26 cellular contexts compared by ENCODE assay signal in genomic region chr7:24017519-24017918, GRCh38.
DNase-seq lines count a peak whose midpoint lies in the region; ATAC-seq, FAIRE-seq and TF ChIP-seq lines count a peak whose summit lies in the region.
"Had no signal": no experiment of that assay in that cellular context is flagged by ENCODE, and none has a peak within 500 bp of the region (broad histone marks: within the 10 kb centered on the region; RNA-seq: fewer than 3 reads in every experiment).

No MANE protein-coding gene starts in this region.

- no peaks in the 10 kb centered on the region for H3K27me3 ChIP-seq in right lobe of liver
- H3K27me3 ChIP-seq: BLaER1, neural progenitor cell, Peyer's patch had no signal

- H3K9me3 ChIP-seq in right lobe of liver, result no peaks in the 10 kb centered on the region
- H3K9me3 ChIP-seq: BLaER1, lower lobe of right lung, Peyer's patch had no signal

- no peaks in the 10 kb centered on the region for H3K36me3 ChIP-seq in right lobe of liver
- H3K36me3 ChIP-seq: BLaER1, lower lobe of right lung, neural progenitor cell, Peyer's patch had no signal

- no peak overlapping the region for H3K27ac ChIP-seq in right lobe of liver
- H3K27ac ChIP-seq: BLaER1, lower lobe of right lung, neural progenitor cell, Peyer's patch had no signal

- no peak overlapping the region for H3K4me3 ChIP-seq in right lobe of liver
- H3K4me3 ChIP-seq: BLaER1, lower lobe of right lung, neural progenitor cell, Peyer's patch had no signal

- DNase-seq in GM18507 (ENCODE audit: extremely low spot score, insufficient read length, low read depth), result no peak
- peak; percentile 93 for DNase-seq in NOMO-1 treated with DMSO at 0.1 percent for 48 hours (lab: John Stamatoyannopoulos, UW; ENCODE audit: unreplicated experiment)
- no peak for DNase-seq in Kasumi-1 (lab: John Stamatoyannopoulos, UW)
- DNase-seq in GM03348 (ENCODE audit: low spot score), result no peak
- DNase-seq in right lobe of liver, result no peak
- no peak for DNase-seq in head of caudate nucleus
- DNase-seq: activated CD4-positive, CD25-positive, alpha-beta regulatory T cell treated with anti-CD3 and anti-CD28 coated beads, Interleukin-2, amount 50 U/mL, for 72 hours; activated naive CD4-positive, alpha-beta T cell treated with anti-CD3 and anti-CD28 coated beads, Interleukin-2, amount 10 ng/mL, durations not matched to agents 7 days and 5 days; activated T-cell treated with anti-CD3 and anti-CD28 coated beads, Interleukin-2, amount 50 U/mL, for 48 hours; anterior cingulate cortex; cerebellar nuclear complex; effector CD4-positive, alpha-beta T cell; erythroblast; foreskin melanocyte; kidney; lower lobe of right lung; NCI-H187 treated with DMSO at 0.1 percent for 48 hours; Peyer's patch; stimulated activated CD4-positive, alpha-beta T cell treated with anti-CD3 and anti-CD28 coated beads, Interleukin-2, amount 100 ng/mL, for 24 hours; stimulated activated naive CD4-positive, alpha-beta T cell treated with Interleukin-2 at 50 U/mL for 16 hours had no signal

- no peak for TF ChIP-seq POLR2A in right lobe of liver (IDR thresholded peaks at IDR 0.05)

- ATAC-seq in GM19467 (IDR thresholded peaks at IDR 0.05; ENCODE audit: unreplicated experiment) (peak; percentile 77), HG03175 (IDR thresholded peaks at IDR 0.05; ENCODE audit: unreplicated experiment) (peak; percentile 80), right lobe of liver (no peak)
- ATAC-seq: lower lobe of right lung had no signal

- no peak for TF ChIP-seq CTCF in right lobe of liver (IDR thresholded peaks at IDR 0.05)

- FAIRE-seq in GM18507 (lab: Jason Lieb, UNC), result peak; percentile 66
- FAIRE-seq: G401.6, H1, kidney had no signal

- 100% methylated on average over 1 of the region's 1 CpG for WGBS in right lobe of liver (ENCODE audit: insufficient coverage, low coverage, low lambda C conversion rate, missing lambda C conversion rate)

- intact Hi-C loops in right lobe of liver (cut with DNase I) (no loop called here), head of caudate nucleus (cut with DNase I) (no loop called here)

- H3K4me1 ChIP-seq in right lobe of liver, result no peaks in the 10 kb centered on the region
- H3K4me1 ChIP-seq: BLaER1, lower lobe of right lung, Peyer's patch had no signal

Comparison
In these comparisons a context has a peak if more than half of its experiments do, and no peak if none do; other contexts are left out.
1. ATAC-seq: peak in GM19467 (single experiment) and HG03175 (single experiment); none in right lobe of liver (0 of 4).